Comparison of ENCODE assay signal across 1 cellular context in the genomic region with DNA sequence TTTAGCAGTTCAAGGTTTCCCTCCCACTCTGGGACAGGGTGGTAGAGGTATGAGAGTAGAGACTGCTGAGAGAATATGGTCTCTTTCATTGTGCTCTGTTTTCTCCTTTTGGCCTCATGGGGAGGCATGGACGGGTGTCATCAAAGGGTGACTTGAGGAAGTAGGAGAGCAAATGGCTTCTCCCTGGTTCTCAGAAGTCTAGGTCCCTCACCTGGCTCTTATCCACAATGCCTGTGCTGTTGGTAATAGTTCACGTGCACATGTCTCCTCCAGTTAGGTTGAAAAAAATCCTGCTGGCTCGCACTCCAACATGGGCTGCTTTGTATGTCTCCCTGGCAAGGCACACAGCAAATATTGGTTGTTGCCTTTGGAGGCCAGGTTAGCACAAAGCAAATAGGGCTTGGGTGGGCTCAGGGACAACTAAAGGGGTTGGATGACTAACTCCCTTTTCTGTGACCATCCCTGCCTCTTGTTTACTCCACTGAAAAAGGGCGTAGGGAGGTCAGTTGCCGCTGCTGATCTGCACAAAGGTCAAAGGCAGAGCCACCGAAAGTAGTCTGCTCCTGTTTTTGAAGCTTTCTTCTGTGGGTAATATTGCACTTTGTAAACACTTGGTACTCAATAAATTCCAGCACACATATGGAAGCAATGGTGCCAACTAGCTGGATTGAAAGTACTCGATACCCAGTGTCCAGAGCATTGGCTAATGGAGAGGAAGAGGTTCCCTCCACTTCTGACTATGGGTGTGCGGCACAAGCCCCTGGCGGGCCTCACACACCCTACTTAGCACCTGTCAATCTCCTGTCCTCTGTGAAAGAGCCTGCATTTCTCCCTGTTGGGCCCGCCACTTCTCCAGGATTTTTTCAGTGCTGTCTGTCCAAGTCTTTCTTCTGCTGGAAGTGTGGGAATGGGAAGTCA.
TF ChIP-seq lines count a peak whose summit lies in the region.

No MANE protein-coding gene starts in this region.

TF ChIP-seq in HepG2, 621 proteins besides CTCF, POLR2A, EP300 and RAD21 (continued from another document and continues in another):
- TF ChIP-seq, protein P1, sequence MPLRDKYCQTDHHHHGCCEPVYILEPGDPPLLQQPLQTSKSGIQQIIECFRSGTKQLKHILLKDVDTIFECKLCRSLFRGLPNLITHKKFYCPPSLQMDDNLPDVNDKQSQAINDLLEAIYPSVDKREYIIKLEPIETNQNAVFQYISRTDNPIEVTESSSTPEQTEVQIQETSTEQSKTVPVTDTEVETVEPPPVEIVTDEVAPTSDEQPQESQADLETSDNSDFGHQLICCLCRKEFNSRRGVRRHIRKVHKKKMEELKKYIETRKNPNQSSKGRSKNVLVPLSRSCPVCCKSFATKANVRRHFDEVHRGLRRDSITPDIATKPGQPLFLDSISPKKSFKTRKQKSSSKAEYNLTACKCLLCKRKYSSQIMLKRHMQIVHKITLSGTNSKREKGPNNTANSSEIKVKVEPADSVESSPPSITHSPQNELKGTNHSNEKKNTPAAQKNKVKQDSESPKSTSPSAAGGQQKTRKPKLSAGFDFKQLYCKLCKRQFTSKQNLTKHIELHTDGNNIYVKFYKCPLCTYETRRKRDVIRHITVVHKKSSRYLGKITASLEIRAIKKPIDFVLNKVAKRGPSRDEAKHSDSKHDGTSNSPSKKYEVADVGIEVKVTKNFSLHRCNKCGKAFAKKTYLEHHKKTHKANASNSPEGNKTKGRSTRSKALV (CRISPR knock-in tag; IDR thresholded peaks at IDR 0.05): no peak; the same call in 1 of the 2 replicates
- no peak for TF ChIP-seq ZNF101 (CRISPR knock-in tag; IDR thresholded peaks at IDR 0.05; ENCODE audit: borderline replicate concordance, low read depth)
- TF ChIP-seq ZNF747 (CRISPR knock-in tag; IDR thresholded peaks at IDR 0.05; ENCODE audit: borderline replicate concordance): no peak
- TF ChIP-seq, protein P2, sequence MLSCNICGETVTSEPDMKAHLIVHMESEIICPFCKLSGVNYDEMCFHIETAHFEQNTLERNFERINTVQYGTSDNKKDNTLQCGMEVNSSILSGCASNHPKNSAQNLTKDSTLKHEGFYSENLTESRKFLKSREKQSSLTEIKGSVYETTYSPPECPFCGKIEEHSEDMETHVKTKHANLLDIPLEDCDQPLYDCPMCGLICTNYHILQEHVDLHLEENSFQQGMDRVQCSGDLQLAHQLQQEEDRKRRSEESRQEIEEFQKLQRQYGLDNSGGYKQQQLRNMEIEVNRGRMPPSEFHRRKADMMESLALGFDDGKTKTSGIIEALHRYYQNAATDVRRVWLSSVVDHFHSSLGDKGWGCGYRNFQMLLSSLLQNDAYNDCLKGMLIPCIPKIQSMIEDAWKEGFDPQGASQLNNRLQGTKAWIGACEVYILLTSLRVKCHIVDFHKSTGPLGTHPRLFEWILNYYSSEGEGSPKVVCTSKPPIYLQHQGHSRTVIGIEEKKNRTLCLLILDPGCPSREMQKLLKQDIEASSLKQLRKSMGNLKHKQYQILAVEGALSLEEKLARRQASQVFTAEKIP (CRISPR knock-in tag; IDR thresholded peaks at IDR 0.05; ENCODE audit: borderline replicate concordance): no peak
- TF ChIP-seq AHR (CRISPR knock-in tag; IDR thresholded peaks at IDR 0.05): no peak
- peak; percentile 10; the same call in 1 of the 2 replicates for TF ChIP-seq RFX3 (CRISPR knock-in tag; IDR thresholded peaks at IDR 0.05)
- no peak for TF ChIP-seq ZBTB8A (CRISPR knock-in tag; IDR thresholded peaks at IDR 0.05; ENCODE audit: borderline replicate concordance, low read depth)
- no peak for TF ChIP-seq ZNF660 (CRISPR knock-in tag; IDR thresholded peaks at IDR 0.05; ENCODE audit: borderline replicate concordance, low read depth)
- TF ChIP-seq ERF (CRISPR knock-in tag; IDR thresholded peaks at IDR 0.05): peak; percentile 92
- peak; percentile 40; the same call in 1 of the 2 replicates for TF ChIP-seq ZNF607 (CRISPR knock-in tag; IDR thresholded peaks at IDR 0.05; ENCODE audit: borderline replicate concordance)
- TF ChIP-seq, protein P3, sequence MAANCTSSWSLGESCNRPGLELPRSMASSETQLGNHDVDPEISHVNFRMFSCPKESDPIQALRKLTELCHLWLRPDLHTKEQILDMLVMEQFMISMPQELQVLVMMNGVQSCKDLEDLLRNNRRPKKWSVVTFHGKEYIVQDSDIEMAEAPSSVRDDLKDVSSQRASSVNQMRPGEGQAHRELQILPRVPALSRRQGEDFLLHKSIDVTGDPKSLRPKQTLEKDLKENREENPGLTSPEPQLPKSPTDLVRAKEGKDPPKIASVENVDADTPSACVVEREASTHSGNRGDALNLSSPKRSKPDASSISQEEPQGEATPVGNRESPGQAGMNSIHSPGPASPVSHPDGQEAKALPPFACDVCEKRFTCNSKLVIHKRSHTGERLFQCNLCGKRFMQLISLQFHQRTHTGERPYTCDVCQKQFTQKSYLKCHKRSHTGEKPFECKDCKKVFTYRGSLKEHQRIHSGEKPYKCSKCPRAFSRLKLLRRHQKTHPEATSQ (CRISPR knock-in tag; IDR thresholded peaks at IDR 0.05; ENCODE audit: borderline replicate concordance): peak; percentile 25; the same call in 1 of the 2 replicates
- no peak for TF ChIP-seq ZNF761 (CRISPR knock-in tag; conservative IDR thresholded peaks at IDR 0.05)
- TF ChIP-seq ZFP62 (CRISPR knock-in tag; IDR thresholded peaks at IDR 0.05): no peak
- TF ChIP-seq NR3C1 (CRISPR knock-in tag; IDR thresholded peaks at IDR 0.05): no peak
- TF ChIP-seq, protein P4, sequence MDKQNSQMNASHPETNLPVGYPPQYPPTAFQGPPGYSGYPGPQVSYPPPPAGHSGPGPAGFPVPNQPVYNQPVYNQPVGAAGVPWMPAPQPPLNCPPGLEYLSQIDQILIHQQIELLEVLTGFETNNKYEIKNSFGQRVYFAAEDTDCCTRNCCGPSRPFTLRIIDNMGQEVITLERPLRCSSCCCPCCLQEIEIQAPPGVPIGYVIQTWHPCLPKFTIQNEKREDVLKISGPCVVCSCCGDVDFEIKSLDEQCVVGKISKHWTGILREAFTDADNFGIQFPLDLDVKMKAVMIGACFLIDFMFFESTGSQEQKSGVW (CRISPR knock-in tag; IDR thresholded peaks at IDR 0.05; ENCODE audit: borderline replicate concordance): no peak
- TF ChIP-seq ZNF446 (CRISPR knock-in tag; IDR thresholded peaks at IDR 0.05): no peak
- TF ChIP-seq, protein P5, sequence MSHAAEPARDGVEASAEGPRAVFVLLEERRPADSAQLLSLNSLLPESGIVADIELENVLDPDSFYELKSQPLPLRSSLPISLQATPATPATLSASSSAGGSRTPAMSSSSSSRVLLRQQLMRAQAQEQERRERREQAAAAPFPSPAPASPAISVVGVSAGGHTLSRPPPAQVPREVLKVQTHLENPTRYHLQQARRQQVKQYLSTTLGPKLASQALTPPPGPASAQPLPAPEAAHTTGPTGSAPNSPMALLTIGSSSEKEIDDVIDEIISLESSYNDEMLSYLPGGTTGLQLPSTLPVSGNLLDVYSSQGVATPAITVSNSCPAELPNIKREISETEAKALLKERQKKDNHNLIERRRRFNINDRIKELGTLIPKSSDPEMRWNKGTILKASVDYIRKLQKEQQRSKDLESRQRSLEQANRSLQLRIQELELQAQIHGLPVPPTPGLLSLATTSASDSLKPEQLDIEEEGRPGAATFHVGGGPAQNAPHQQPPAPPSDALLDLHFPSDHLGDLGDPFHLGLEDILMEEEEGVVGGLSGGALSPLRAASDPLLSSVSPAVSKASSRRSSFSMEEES (CRISPR knock-in tag; IDR thresholded peaks at IDR 0.05): peak; percentile 84
- TF ChIP-seq, protein P6, sequence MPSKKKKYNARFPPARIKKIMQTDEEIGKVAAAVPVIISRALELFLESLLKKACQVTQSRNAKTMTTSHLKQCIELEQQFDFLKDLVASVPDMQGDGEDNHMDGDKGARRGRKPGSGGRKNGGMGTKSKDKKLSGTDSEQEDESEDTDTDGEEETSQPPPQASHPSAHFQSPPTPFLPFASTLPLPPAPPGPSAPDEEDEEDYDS (CRISPR knock-in tag; IDR thresholded peaks at IDR 0.05): peak; percentile 39; the same call in 1 of the 2 replicates
- no peak; the same call in 1 of the 2 replicates for TF ChIP-seq SRF (IDR thresholded peaks at IDR 0.05; ENCODE audit: low read depth, low read length)
- TF ChIP-seq NCOA2 (CRISPR knock-in tag; IDR thresholded peaks at IDR 0.05): peak; percentile 97
- no peak for TF ChIP-seq IKZF4 (CRISPR knock-in tag; IDR thresholded peaks at IDR 0.05; ENCODE audit: borderline replicate concordance, low read depth, not compliant biosample characterization)
- TF ChIP-seq, protein P7, sequence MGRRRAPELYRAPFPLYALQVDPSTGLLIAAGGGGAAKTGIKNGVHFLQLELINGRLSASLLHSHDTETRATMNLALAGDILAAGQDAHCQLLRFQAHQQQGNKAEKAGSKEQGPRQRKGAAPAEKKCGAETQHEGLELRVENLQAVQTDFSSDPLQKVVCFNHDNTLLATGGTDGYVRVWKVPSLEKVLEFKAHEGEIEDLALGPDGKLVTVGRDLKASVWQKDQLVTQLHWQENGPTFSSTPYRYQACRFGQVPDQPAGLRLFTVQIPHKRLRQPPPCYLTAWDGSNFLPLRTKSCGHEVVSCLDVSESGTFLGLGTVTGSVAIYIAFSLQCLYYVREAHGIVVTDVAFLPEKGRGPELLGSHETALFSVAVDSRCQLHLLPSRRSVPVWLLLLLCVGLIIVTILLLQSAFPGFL (CRISPR knock-in tag; IDR thresholded peaks at IDR 0.05): no peak
- TF ChIP-seq, protein P8, sequence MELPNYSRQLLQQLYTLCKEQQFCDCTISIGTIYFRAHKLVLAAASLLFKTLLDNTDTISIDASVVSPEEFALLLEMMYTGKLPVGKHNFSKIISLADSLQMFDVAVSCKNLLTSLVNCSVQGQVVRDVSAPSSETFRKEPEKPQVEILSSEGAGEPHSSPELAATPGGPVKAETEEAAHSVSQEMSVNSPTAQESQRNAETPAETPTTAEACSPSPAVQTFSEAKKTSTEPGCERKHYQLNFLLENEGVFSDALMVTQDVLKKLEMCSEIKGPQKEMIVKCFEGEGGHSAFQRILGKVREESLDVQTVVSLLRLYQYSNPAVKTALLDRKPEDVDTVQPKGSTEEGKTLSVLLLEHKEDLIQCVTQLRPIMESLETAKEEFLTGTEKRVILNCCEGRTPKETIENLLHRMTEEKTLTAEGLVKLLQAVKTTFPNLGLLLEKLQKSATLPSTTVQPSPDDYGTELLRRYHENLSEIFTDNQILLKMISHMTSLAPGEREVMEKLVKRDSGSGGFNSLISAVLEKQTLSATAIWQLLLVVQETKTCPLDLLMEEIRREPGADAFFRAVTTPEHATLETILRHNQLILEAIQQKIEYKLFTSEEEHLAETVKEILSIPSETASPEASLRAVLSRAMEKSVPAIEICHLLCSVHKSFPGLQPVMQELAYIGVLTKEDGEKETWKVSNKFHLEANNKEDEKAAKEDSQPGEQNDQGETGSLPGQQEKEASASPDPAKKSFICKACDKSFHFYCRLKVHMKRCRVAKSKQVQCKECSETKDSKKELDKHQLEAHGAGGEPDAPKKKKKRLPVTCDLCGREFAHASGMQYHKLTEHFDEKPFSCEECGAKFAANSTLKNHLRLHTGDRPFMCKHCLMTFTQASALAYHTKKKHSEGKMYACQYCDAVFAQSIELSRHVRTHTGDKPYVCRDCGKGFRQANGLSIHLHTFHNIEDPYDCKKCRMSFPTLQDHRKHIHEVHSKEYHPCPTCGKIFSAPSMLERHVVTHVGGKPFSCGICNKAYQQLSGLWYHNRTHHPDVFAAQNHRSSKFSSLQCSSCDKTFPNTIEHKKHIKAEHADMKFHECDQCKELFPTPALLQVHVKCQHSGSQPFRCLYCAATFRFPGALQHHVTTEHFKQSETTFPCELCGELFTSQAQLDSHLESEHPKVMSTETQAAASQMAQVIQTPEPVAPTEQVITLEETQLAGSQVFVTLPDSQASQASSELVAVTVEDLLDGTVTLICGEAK (IDR thresholded peaks at IDR 0.05): no peak
- TF ChIP-seq, protein P8 (CRISPR knock-in tag; IDR thresholded peaks at IDR 0.05): no peak; the same call in 1 of the 2 replicates
- peak; percentile 30; the same call in 1 of the 2 replicates for TF ChIP-seq ZNF891 (CRISPR knock-in tag; IDR thresholded peaks at IDR 0.05)
- TF ChIP-seq SAP130 (CRISPR knock-in tag; IDR thresholded peaks at IDR 0.05; ENCODE audit: low read depth): peak; percentile 85
- peak; percentile 69 for TF ChIP-seq SIX4 (CRISPR knock-in tag; IDR thresholded peaks at IDR 0.05)
- TF ChIP-seq XBP1 (CRISPR knock-in tag; IDR thresholded peaks at IDR 0.05): no peak
- TF ChIP-seq, protein P9, sequence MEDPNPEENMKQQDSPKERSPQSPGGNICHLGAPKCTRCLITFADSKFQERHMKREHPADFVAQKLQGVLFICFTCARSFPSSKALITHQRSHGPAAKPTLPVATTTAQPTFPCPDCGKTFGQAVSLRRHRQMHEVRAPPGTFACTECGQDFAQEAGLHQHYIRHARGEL (CRISPR knock-in tag; IDR thresholded peaks at IDR 0.05): no peak
- peak; percentile 87 for TF ChIP-seq HOXA3 (CRISPR knock-in tag; IDR thresholded peaks at IDR 0.05)
- TF ChIP-seq, protein P10, sequence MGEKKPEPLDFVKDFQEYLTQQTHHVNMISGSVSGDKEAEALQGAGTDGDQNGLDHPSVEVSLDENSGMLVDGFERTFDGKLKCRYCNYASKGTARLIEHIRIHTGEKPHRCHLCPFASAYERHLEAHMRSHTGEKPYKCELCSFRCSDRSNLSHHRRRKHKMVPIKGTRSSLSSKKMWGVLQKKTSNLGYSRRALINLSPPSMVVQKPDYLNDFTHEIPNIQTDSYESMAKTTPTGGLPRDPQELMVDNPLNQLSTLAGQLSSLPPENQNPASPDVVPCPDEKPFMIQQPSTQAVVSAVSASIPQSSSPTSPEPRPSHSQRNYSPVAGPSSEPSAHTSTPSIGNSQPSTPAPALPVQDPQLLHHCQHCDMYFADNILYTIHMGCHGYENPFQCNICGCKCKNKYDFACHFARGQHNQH (CRISPR knock-in tag; IDR thresholded peaks at IDR 0.05): peak; percentile 89
- TF ChIP-seq FLYWCH1 (CRISPR knock-in tag; IDR thresholded peaks at IDR 0.05): no peak
- 0 out of 2 replicates have a peak, but pooled peaks have one; percentile 32 for TF ChIP-seq HIVEP1 (CRISPR knock-in tag; IDR thresholded peaks at IDR 0.05)
- TF ChIP-seq ZNF775 (CRISPR knock-in tag; IDR thresholded peaks at IDR 0.05; ENCODE audit: borderline replicate concordance): no peak
- no peak for TF ChIP-seq RELA (CRISPR knock-in tag; IDR thresholded peaks at IDR 0.05)
- TF ChIP-seq MATR3 (CRISPR knock-in tag; IDR thresholded peaks at IDR 0.05): no peak
